In the genomic region with DNA sequence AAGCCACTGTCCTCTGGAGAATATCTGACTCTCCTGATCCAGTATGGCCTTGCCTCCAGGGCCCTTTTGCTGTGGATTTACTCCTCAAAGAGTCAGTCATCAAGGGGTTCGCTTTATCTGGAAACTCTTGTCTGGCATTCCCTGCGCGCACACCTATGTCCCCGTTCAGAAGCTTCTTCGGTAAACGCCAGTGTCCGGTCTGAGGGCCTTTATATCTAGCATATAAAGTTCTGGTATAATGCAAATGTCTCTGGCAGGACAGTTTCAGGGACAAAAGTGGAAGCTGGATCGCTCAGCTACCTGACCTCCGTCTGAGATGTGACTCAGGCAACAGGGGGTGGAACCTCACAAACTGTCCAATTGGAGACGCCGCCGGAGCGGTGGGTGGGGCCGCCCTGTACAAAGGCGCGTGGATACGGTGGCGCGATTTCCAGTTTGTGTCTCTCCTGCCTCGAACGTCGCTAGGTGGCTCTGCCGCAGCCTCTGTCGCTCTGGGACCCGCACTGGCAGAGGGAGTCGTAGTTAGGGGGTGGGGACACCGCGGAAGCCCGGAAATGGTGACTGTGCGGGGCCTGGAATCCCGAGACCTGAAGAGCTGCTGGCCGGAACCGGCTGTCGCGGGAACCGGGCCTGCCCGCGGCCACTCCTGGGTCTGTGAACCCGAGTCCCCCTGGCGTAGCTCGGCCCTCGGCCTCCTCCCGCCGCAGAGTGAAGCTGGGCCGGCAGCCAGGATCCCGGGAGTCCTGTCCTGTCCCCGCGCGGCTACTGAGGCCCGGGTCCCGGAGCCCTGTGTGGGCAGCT, we compare ENCODE assay signal across 8 cellular contexts. TPM values are rescaled to one million over a fixed set of nuclear protein-coding genes. Genes with fewer than 3 reads are reported as not detected.
A peak's percentile ranks its signal among the peaks of the same experiment; 100 is the strongest.
DNase-seq lines count a peak whose midpoint lies in the region; ATAC-seq and TF ChIP-seq lines count a peak whose summit lies in the region.

No MANE protein-coding gene starts in this region.

- in situ Hi-C loops in astrocyte of the spinal cord (cut with HindIII; ENCODE audit: low sequenced_read_pairs): no loop called here

- DNase-seq in DMS53 treated with DMSO at 0.1 percent for 48 hours (lab: John Stamatoyannopoulos, UW; ENCODE audit: unreplicated experiment): peak; percentile 92
- DNase-seq in H7: peak; percentile 93
- DNase-seq in NCI-H1436 (lab: John Stamatoyannopoulos, UW): peak; percentile 83
- peak; percentile 87 for DNase-seq in T-helper 9 cell
- DNase-seq in astrocyte of the spinal cord (ENCODE audit: low read depth, low spot score): peak; percentile 78
- peak; percentile 53 to 99 (median 92) for DNase-seq in hypothalamus (lab: John Stamatoyannopoulos, UW)
- DNase-seq in renal cortical epithelial cell (ENCODE audit: low read depth): peak; percentile 82

- no peaks in the 10 kb centered on the region for H3K36me3 ChIP-seq in H7 (replicated peaks; ENCODE audit: control insufficient read depth, insufficient read depth, low read length)

- peak; percentile 37 for TF ChIP-seq CTCF in astrocyte of the spinal cord (IDR thresholded peaks at IDR 0.05; ENCODE audit: low read depth, low read length)

- H3K27me3 ChIP-seq in H7 (ENCODE audit: control insufficient read depth, insufficient read depth, low read length): no peaks in the 10 kb centered on the region

- no peak for ATAC-seq in HG02870 (IDR thresholded peaks at IDR 0.05; ENCODE audit: unreplicated experiment)

- H3K4me3 ChIP-seq in H7 (ENCODE audit: insufficient read depth, low read depth, low read length): peak overlapping the region; percentile 56
- H3K4me3 ChIP-seq in astrocyte of the spinal cord (ENCODE audit: low read depth, low read length): peak overlapping the region; percentile 51

RNA-seq across cellular contexts. Expression of a gene that starts 10.6 kb away (rescaled TPM):
- total RNA-seq in H7 (2014; rRNA removed; shearing (Covaris generic)): 0.30 and 0.42 TPM in 2 replicates
- 5.2 and 8.1 TPM in 2 replicates for total RNA-seq in renal cortical epithelial cell

RNA-seq across cellular contexts. Expression of a gene that starts 54.4 kb away (rescaled TPM):
- 0.24 and 0.41 TPM in 2 replicates for total RNA-seq in H7 (2014; rRNA removed; shearing (Covaris generic))
- 10.8 and 12.7 TPM in 2 replicates for total RNA-seq in renal cortical epithelial cell

RNA-seq across cellular contexts. Expression of a gene that starts 56.1 kb away (rescaled TPM):
- total RNA-seq in H7 (2014; rRNA removed; shearing (Covaris generic)): 2.7 and 3.5 TPM in 2 replicates
- total RNA-seq in renal cortical epithelial cell: 8.3 and 19.9 TPM in 2 replicates
